Comparison of ENCODE assay signal across 2 cellular contexts in genomic region chr7:100899432-100899831, GRCh38.
A peak's percentile ranks its signal among the peaks of the same experiment; 100 is the strongest.
TF ChIP-seq lines count a peak whose summit lies in the region.

No MANE protein-coding gene starts in this region.

TF ChIP-seq in WTC11, 78 proteins besides CTCF, POLR2A, EP300 and RAD21:
- no peak for TF ChIP-seq ZNF317 (CRISPR knock-in tag; IDR thresholded peaks at IDR 0.05; ENCODE audit: borderline replicate concordance, low read depth)
- TF ChIP-seq GTF2I (CRISPR knock-in tag; conservative IDR thresholded peaks at IDR 0.05), result 0 out of 2 replicates have a peak, but pooled peaks have one; percentile 23
TF ChIP-seq in WTC11: peak in this region for 1.

TF ChIP-seq in H1, 55 proteins besides CTCF, POLR2A, EP300 and RAD21:
- TF ChIP-seq HDAC6 (IDR thresholded peaks at IDR 0.05; ENCODE audit: low read depth, low read length), result no peak
- TF ChIP-seq KDM1A (IDR thresholded peaks at IDR 0.05; ENCODE audit: borderline replicate concordance, low read length), result 0 out of 2 replicates have a peak, but pooled peaks have one; percentile 19
- TF ChIP-seq TAF7 (optimal IDR thresholded peaks at IDR 0.05; ENCODE audit: borderline replicate concordance, low read depth, low read length), result no peak
